20 cellular contexts compared by ENCODE assay signal in genomic region chr22:47549741-47550340, GRCh38.
DNase-seq lines count a peak whose midpoint lies in the region; ATAC-seq, FAIRE-seq and TF ChIP-seq lines count a peak whose summit lies in the region.
"Had no signal": no experiment of that assay in that cellular context is flagged by ENCODE, and none has a peak within 500 bp of the region (broad histone marks: within the 10 kb centered on the region; RNA-seq: fewer than 3 reads in every experiment).

No MANE protein-coding gene starts in this region.

- H3K4me1 ChIP-seq in right atrium auricular region (no peaks in the 10 kb centered on the region), heart right ventricle (no peaks in the 10 kb centered on the region), kidney (ENCODE audit: control insufficient read depth in 1 of 2, insufficient read depth in 1 of 2, low read depth in 1 of 2, low read length in 2 of 2) (no peaks in the 10 kb centered on the region)
- H3K4me1 ChIP-seq: BE2C, Caco-2 had no signal

- TF ChIP-seq CTCF in right atrium auricular region (IDR thresholded peaks at IDR 0.05) (no peak), heart right ventricle (IDR thresholded peaks at IDR 0.05) (no peak), kidney (IDR thresholded peaks at IDR 0.05; ENCODE audit: borderline replicate concordance, extremely low read depth, insufficient read depth) (no peak)

- H3K9me3 ChIP-seq in right atrium auricular region (no peaks in the 10 kb centered on the region), heart right ventricle (peaks cover 0 to 7% (median 0%) of the 10 kb centered on the region in 11 donors), kidney (ENCODE audit: control insufficient read depth in 1 of 2, low read length in 2 of 2) (no peaks in the 10 kb centered on the region)
- H3K9me3 ChIP-seq: BE2C, Caco-2 had no signal

- DNase-seq in right atrium auricular region (ENCODE audit: low spot score) (peak; percentile 53), heart right ventricle (no peak), ecto neural progenitor cell (ENCODE audit: low spot score) (peak; percentile 17), posterior vena cava (ENCODE audit: low spot score) (peak; percentile 79), caudate nucleus (lab: John Stamatoyannopoulos, UW) (no peak), COLO829 (ENCODE audit: low spot score) (no peak), kidney (no peak)
- DNase-seq: ACHN; BE2C; C1 segment of cervical spinal cord; Caco-2; CD4-positive, CD25-positive, alpha-beta regulatory T cell; CD8-positive, alpha-beta memory T cell; GDM1; GM23248; HCEC 1CT had no signal

- WGBS in heart right ventricle, 2 donors = 69 to 81% methylated on average over 17 of the region's 17 CpGs

- no peak for ATAC-seq in heart right ventricle

- FAIRE-seq in kidney (lab: Jason Lieb, UNC) = no peak
- FAIRE-seq: D721Med, GM12892, GM18507 had no signal

- no peak overlapping the region for H3K27ac ChIP-seq in right atrium auricular region
- H3K27ac ChIP-seq in heart right ventricle = no peak overlapping the region
- H3K27ac ChIP-seq in caudate nucleus (ENCODE audit: low read depth, low read length) = no peak overlapping the region
- no peak overlapping the region for H3K27ac ChIP-seq in kidney (ENCODE audit: low read depth in 2 of 2, low read length in 2 of 2)
- H3K27ac ChIP-seq: GM23248, HL-60 had no signal

- intact Hi-C loops in heart right ventricle (cut with DNase I) = no loop called here
- intact Hi-C loops in posterior vena cava (cut with DNase I) = no loop called here
- intact Hi-C loops in kidney (cut with DNase I) = no loop called here

- no peak overlapping the region for H3K9ac ChIP-seq in kidney (ENCODE audit: low read length in 2 of 2)
- H3K9ac ChIP-seq: GM23248 had no signal

- H3K36me3 ChIP-seq in right atrium auricular region = no peaks in the 10 kb centered on the region
- no peaks in the 10 kb centered on the region for H3K36me3 ChIP-seq in heart right ventricle
- H3K36me3 ChIP-seq in kidney (ENCODE audit: control insufficient read depth in 1 of 2, insufficient read depth in 2 of 2, low read length in 2 of 2) = no peaks in the 10 kb centered on the region
- H3K36me3 ChIP-seq: BE2C had no signal

- H3K4me3 ChIP-seq in right atrium auricular region (no peak overlapping the region), heart right ventricle (no peak overlapping the region), kidney (ENCODE audit: low read length in 2 of 2) (no peak overlapping the region)
- H3K4me3 ChIP-seq: GM23248 had no signal

- H3K27me3 ChIP-seq in right atrium auricular region (no peaks in the 10 kb centered on the region), heart right ventricle (peaks cover 0 to 34% (median 20%) of the 10 kb centered on the region in 7 donors)
- H3K27me3 ChIP-seq: BE2C had no signal

Comparison
In these comparisons a context has a peak if more than half of its experiments do, and no peak if none do; other contexts are left out.
1. DNase-seq: peak in right atrium auricular region (single experiment), ecto neural progenitor cell (single experiment) and posterior vena cava (single experiment); none in heart right ventricle (0 of 2), caudate nucleus (0 of 61), COLO829 (single experiment) and kidney (single experiment).